19 cellular contexts compared by ENCODE assay signal in the genomic region with DNA sequence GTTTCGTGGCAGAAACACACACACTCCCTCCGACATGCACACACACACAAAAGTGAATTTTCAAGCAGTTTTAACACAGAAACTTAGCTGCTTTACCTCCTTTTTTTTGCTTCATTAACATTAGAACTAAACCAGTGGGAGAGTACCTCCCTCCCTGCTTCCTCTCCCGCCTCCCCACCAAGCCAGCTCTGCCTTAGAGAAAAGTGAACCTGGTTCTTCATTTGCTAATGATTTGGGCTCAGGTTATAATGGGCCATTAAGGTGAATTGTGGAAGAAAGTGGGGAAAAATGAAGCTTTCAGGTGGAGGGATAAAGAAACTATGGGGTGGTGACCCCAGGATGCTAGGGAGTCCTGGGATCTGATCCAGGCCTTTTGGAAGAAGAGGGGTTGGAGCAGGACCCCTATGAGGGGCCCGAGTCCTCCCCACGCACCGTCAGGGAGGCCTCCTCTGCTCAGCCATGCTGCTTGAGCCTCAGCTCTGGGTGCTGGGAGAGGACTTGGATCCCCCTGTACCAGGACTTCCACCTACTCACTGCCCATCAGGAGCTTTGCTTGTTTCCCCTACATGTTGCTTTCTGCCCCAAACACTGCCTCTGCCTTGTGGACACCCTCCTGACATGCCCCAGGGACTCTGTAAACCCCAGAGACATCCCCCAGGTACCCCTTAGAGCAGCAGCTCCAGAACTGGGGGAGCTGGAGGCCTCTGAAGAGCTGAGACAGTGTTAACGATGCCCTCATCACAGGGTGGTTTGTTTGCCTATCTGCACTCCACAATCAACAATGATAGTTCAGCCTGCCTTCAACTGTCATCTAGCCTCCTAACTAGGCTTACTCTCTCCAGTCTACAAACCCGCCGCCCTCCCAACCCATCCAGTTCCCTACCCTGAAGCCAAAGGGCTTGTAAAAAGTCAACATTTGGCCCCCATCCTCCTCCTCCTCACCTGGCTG. TPM values are rescaled to one million over a fixed set of nuclear protein-coding genes. Genes with fewer than 3 reads are reported as not detected.
A peak's percentile ranks its signal among the peaks of the same experiment; 100 is the strongest.
DNase-seq lines count a peak whose midpoint lies in the region; ATAC-seq and TF ChIP-seq lines count a peak whose summit lies in the region.
"Had no signal": no experiment of that assay in that cellular context is flagged by ENCODE, and none has a peak within 500 bp of the region (broad histone marks: within the 10 kb centered on the region; RNA-seq: fewer than 3 reads in every experiment).

No MANE protein-coding gene starts in this region.

- H3K27ac ChIP-seq in OCI-LY7 (ENCODE audit: low read depth, low read length, poor library complexity, severe bottlenecking), result no peak overlapping the region
- no peak overlapping the region for H3K27ac ChIP-seq in transverse colon
- H3K27ac ChIP-seq: PC-9, SK-N-MC, tibial nerve had no signal

- H3K4me3 Mint-ChIP-seq in activated naive CD4-positive, alpha-beta T cell treated with anti-CD3 and anti-CD28 coated beads, Interleukin-2, amount 50 U/mL, for 24 hours, result peak overlapping the region; percentile 72
- H3K4me3 Mint-ChIP-seq in activated naive CD4-positive, alpha-beta T cell treated with anti-CD3 and anti-CD28 coated beads for 36 hours, result no peak overlapping the region
- no peak overlapping the region for H3K4me3 Mint-ChIP-seq in stimulated activated memory B cell treated with anti-CD40 and anti-IgM and Interleukin-4, amounts not matched to agents 10 μg/mL and 1 μg/mL and 100 μg/mL, for 72 hours
- H3K4me3 Mint-ChIP-seq: activated CD4-positive, alpha-beta T cell treated with anti-CD3 and anti-CD28 coated beads, Interleukin-2, amount 10 ng/mL, durations not matched to agents 7 days and 5 days; activated naive CD8-positive, alpha-beta T cell treated with anti-CD3 and anti-CD28 coated beads, Interleukin-2, amount 10 ng/mL, durations not matched to agents 7 days and 5 days had no signal

- H3K9me3 ChIP-seq in OCI-LY7 (ENCODE audit: low read length) (no peaks in the 10 kb centered on the region), transverse colon (no peaks in the 10 kb centered on the region)
- H3K9me3 ChIP-seq: tibial nerve had no signal

- H3K36me3 Mint-ChIP-seq in activated naive CD4-positive, alpha-beta T cell treated with anti-CD3 and anti-CD28 coated beads, Interleukin-2, amount 50 U/mL, for 24 hours, result no peaks in the 10 kb centered on the region
- no peaks in the 10 kb centered on the region for H3K36me3 Mint-ChIP-seq in activated naive CD4-positive, alpha-beta T cell treated with anti-CD3 and anti-CD28 coated beads for 36 hours (ENCODE audit: low read depth)
- no peaks in the 10 kb centered on the region for H3K36me3 Mint-ChIP-seq in stimulated activated memory B cell treated with anti-CD40 and anti-IgM and Interleukin-4, amounts not matched to agents 10 μg/mL and 1 μg/mL and 100 μg/mL, for 72 hours
- H3K36me3 Mint-ChIP-seq: activated naive CD8-positive, alpha-beta T cell treated with anti-CD3 and anti-CD28 coated beads, Interleukin-2, amount 10 ng/mL, durations not matched to agents 7 days and 5 days; brain had no signal

- H3K27ac Mint-ChIP-seq in activated naive CD4-positive, alpha-beta T cell treated with anti-CD3 and anti-CD28 coated beads, Interleukin-2, amount 50 U/mL, for 24 hours, result peak overlapping the region; percentile 93
- H3K27ac Mint-ChIP-seq in activated naive CD4-positive, alpha-beta T cell treated with anti-CD3 and anti-CD28 coated beads for 36 hours, result no peak overlapping the region
- peak overlapping the region; percentile 52 for H3K27ac Mint-ChIP-seq in stimulated activated memory B cell treated with anti-CD40 and anti-IgM and Interleukin-4, amounts not matched to agents 10 μg/mL and 1 μg/mL and 100 μg/mL, for 72 hours
- H3K27ac Mint-ChIP-seq: activated CD4-positive, alpha-beta T cell treated with anti-CD3 and anti-CD28 coated beads, Interleukin-2, amount 10 ng/mL, durations not matched to agents 7 days and 5 days; activated naive CD8-positive, alpha-beta T cell treated with anti-CD3 and anti-CD28 coated beads, Interleukin-2, amount 10 ng/mL, durations not matched to agents 7 days and 5 days had no signal

- TF ChIP-seq EP300 in transverse colon (IDR thresholded peaks at IDR 0.05; ENCODE audit: low read depth), result no peak

- no peak for DNase-seq in activated naive CD4-positive, alpha-beta T cell treated with anti-CD3 and anti-CD28 coated beads for 36 hours
- DNase-seq in OCI-LY7 (ENCODE audit: low spot score) (no peak), iPS DF 19.7 (ENCODE audit: low read depth, low spot score) (peak; percentile 67), transverse colon (no peak)
- DNase-seq: activated CD4-positive, alpha-beta T cell treated with anti-CD3 and anti-CD28 coated beads, Interleukin-2, amount 10 ng/mL, durations not matched to agents 7 days and 5 days; activated CD8-positive, alpha-beta memory T cell treated with anti-CD3 and anti-CD28 coated beads, Interleukin-2, amount 50 U/mL, for 48 hours; activated naive CD8-positive, alpha-beta T cell treated with anti-CD3 and anti-CD28 coated beads, Interleukin-2, amount 10 ng/mL, durations not matched to agents 7 days and 5 days; C1 segment of cervical spinal cord; DMS153; NCI-H2081 treated with DMSO at 0.1 percent for 48 hours; NCI-H526; PC-9 had no signal

- H3K4me2 ChIP-seq in OCI-LY7 (ENCODE audit: low read length), result peak overlapping the region; percentile 40
- H3K4me2 ChIP-seq: PC-9 had no signal

- POLR2A ChIA-PET in OCI-LY7 (lab: Charles Lee), result interaction anchor here (0.8 to 1.1 kb wide), 2 partner anchors 10 to 274 kb away, joined by 3 read pairs; no protein-coding TSS in a partner anchor

- H3K4me1 Mint-ChIP-seq in activated naive CD4-positive, alpha-beta T cell treated with anti-CD3 and anti-CD28 coated beads, Interleukin-2, amount 50 U/mL, for 24 hours, result peaks cover 12% of the 10 kb centered on the region
- H3K4me1 Mint-ChIP-seq in activated naive CD4-positive, alpha-beta T cell treated with anti-CD3 and anti-CD28 coated beads for 36 hours (ENCODE audit: low read depth), result no peaks in the 10 kb centered on the region
- peaks cover 10% of the 10 kb centered on the region for H3K4me1 Mint-ChIP-seq in stimulated activated memory B cell treated with anti-CD40 and anti-IgM and Interleukin-4, amounts not matched to agents 10 μg/mL and 1 μg/mL and 100 μg/mL, for 72 hours

- TF ChIP-seq CTCF in OCI-LY7 (conservative IDR thresholded peaks at IDR 0.05; ENCODE audit: low read length) (no peak), transverse colon (IDR thresholded peaks at IDR 0.05) (no peak)

- intact Hi-C loops in activated naive CD4-positive, alpha-beta T cell treated with anti-CD3 and anti-CD28 coated beads for 36 hours (cut with micrococcal nuclease), result no loop called here
- intact Hi-C loops in OCI-LY7 (cut with micrococcal nuclease; ENCODE audit: unreplicated experiment) (no loop called here), transverse colon (cut with DNase I; ENCODE audit: low total_unique reads) (no loop called here)

- in situ Hi-C loops in transverse colon (cut with MboI; ENCODE audit: low pct_ligation_motif_present in 1 of 4, low pct_unique_long_range_greater_than_20kb in 1 of 4, low sequenced_read_pairs in 3 of 4), result loop anchor here in 2 of 4 donors (10.0 to 25.0 kb wide), 5 partner anchors 216 to 516 kb away; a partner anchor contains a TSS

- H3K4me1 ChIP-seq in OCI-LY7 (ENCODE audit: insufficient read depth, low read length, poor library complexity, severe bottlenecking) (no peaks in the 10 kb centered on the region), transverse colon (peaks cover 0 to 3% (median 0%) of the 10 kb centered on the region in 4 donors)
- H3K4me1 ChIP-seq: tibial nerve had no signal

- no peaks in the 10 kb centered on the region for H3K9me2 ChIP-seq in OCI-LY7 (ENCODE audit: insufficient read depth, low read length)

- CTCF ChIA-PET in activated naive CD4-positive, alpha-beta T cell treated with anti-CD3 and anti-CD28 coated beads for 36 hours (lab: Charles Lee), result interaction anchor here (0.6 kb wide), 1 partner anchor 214 kb away, joined by 4 read pairs; no protein-coding TSS in a partner anchor
- CTCF ChIA-PET in OCI-LY7 (lab: Charles Lee; ENCODE audit: unreplicated experiment), result no interaction called here

- no peak for ATAC-seq in stimulated activated memory B cell treated with anti-CD40 and anti-IgM and Interleukin-4, amounts not matched to agents 10 μg/mL and 1 μg/mL and 100 μg/mL, for 72 hours
- no peak for ATAC-seq in GM21423 (IDR thresholded peaks at IDR 0.05; ENCODE audit: unreplicated experiment)
- ATAC-seq in HG03342 (IDR thresholded peaks at IDR 0.05; ENCODE audit: unreplicated experiment), result no peak

- 82 to 84% methylated on average over 3 to 9 of the region's 9 CpGs for WGBS in transverse colon (ENCODE audit: low coverage in 1 of 2), 2 donors

- H3K9me3 Mint-ChIP-seq in activated naive CD4-positive, alpha-beta T cell treated with anti-CD3 and anti-CD28 coated beads, Interleukin-2, amount 50 U/mL, for 24 hours, result no peaks in the 10 kb centered on the region
- H3K9me3 Mint-ChIP-seq in activated naive CD4-positive, alpha-beta T cell treated with anti-CD3 and anti-CD28 coated beads for 36 hours, result no peaks in the 10 kb centered on the region
- no peaks in the 10 kb centered on the region for H3K9me3 Mint-ChIP-seq in stimulated activated memory B cell treated with anti-CD40 and anti-IgM and Interleukin-4, amounts not matched to agents 10 μg/mL and 1 μg/mL and 100 μg/mL, for 72 hours
- H3K9me3 Mint-ChIP-seq: activated CD4-positive, alpha-beta T cell treated with anti-CD3 and anti-CD28 coated beads, Interleukin-2, amount 10 ng/mL, durations not matched to agents 7 days and 5 days; activated naive CD8-positive, alpha-beta T cell treated with anti-CD3 and anti-CD28 coated beads, Interleukin-2, amount 10 ng/mL, durations not matched to agents 7 days and 5 days; brain had no signal

- BruUV-seq in OCI-LY7 (replicated peaks; lab: Mats Ljungman, UMichigan), result no TSS peak

- H4K20me1 ChIP-seq in OCI-LY7 (ENCODE audit: insufficient read depth, low read length), result no peaks in the 10 kb centered on the region

- H3K79me2 ChIP-seq in OCI-LY7 (ENCODE audit: insufficient read depth, low read depth, low read length), result no peaks in the 10 kb centered on the region

- no peaks in the 10 kb centered on the region for H3K27me3 ChIP-seq in transverse colon
- H3K27me3 ChIP-seq: tibial nerve had no signal

- H3K27me3 Mint-ChIP-seq in activated naive CD4-positive, alpha-beta T cell treated with anti-CD3 and anti-CD28 coated beads, Interleukin-2, amount 50 U/mL, for 24 hours, result no peaks in the 10 kb centered on the region
- H3K27me3 Mint-ChIP-seq in activated naive CD4-positive, alpha-beta T cell treated with anti-CD3 and anti-CD28 coated beads for 36 hours (ENCODE audit: low read depth), result no peaks in the 10 kb centered on the region
- no peaks in the 10 kb centered on the region for H3K27me3 Mint-ChIP-seq in stimulated activated memory B cell treated with anti-CD40 and anti-IgM and Interleukin-4, amounts not matched to agents 10 μg/mL and 1 μg/mL and 100 μg/mL, for 72 hours
- H3K27me3 Mint-ChIP-seq: activated CD4-positive, alpha-beta T cell treated with anti-CD3 and anti-CD28 coated beads, Interleukin-2, amount 10 ng/mL, durations not matched to agents 7 days and 5 days had no signal

- peak overlapping the region; percentile 75 for H2AFZ ChIP-seq in OCI-LY7 (ENCODE audit: low read length)
- H2AFZ ChIP-seq: PC-9 had no signal

- H3K36me3 ChIP-seq in OCI-LY7 (ENCODE audit: insufficient read depth, low read length) (no peaks in the 10 kb centered on the region), transverse colon (no peaks in the 10 kb centered on the region)
- H3K36me3 ChIP-seq: tibial nerve had no signal

- TF ChIP-seq POLR2A in transverse colon (IDR thresholded peaks at IDR 0.05), result no peak

- H3K4me3 ChIP-seq in OCI-LY7 (ENCODE audit: low read depth, low read length, poor library complexity, severe bottlenecking), result no peak overlapping the region
- no peak overlapping the region for H3K4me3 ChIP-seq in transverse colon
- H3K4me3 ChIP-seq: PC-9, SK-N-MC, tibial nerve had no signal

RNA-seq across cellular contexts. Expression of a gene that starts 6.5 kb away (rescaled TPM):
- 10 to 100 TPM; 35.8 to 38.2 TPM for total RNA-seq in activated naive CD4-positive, alpha-beta T cell treated with anti-CD3 and anti-CD28 coated beads for 36 hours
- 43.1 and 52.8 TPM in 2 replicates for total RNA-seq in OCI-LY7 (2014; rRNA removed; shearing (Covaris generic))
- 64.0 and 72.4 TPM in 2 replicates for total RNA-seq in OCI-LY7 (2022)
- 10 to 100 TPM in 3 of 4 donors, 1 to 10 TPM in 1; 7.8 to 15.9 (median 13.9) TPM for total RNA-seq in transverse colon
